ENCODE assay signal across 27 cellular contexts in genomic region chr13:70357031-70357430, GRCh38.
"Had no signal": no experiment of that assay in that cellular context is flagged by ENCODE, and none has a peak within 500 bp of the region (broad histone marks: within the 10 kb centered on the region; RNA-seq: fewer than 3 reads in every experiment).

No MANE protein-coding gene starts in this region.

- H3K4me1 ChIP-seq: ascending aorta had no signal

- H3K36me3 ChIP-seq: ascending aorta had no signal

- H3K9me3 ChIP-seq: ascending aorta had no signal

- ATAC-seq: activated CD8-positive, alpha-beta memory T cell treated with anti-CD3 and anti-CD28 coated beads, Interleukin-2, amount 10 ng/mL, durations not matched to agents 7 days and 5 days; activated CD8-positive, alpha-beta T cell treated with anti-CD3 and anti-CD28 coated beads for 36 hours; activated naive CD8-positive, alpha-beta T cell treated with anti-CD3 and anti-CD28 coated beads, Interleukin-2, amount 50 U/mL, for 24 hours had no signal

- H3K4me3 ChIP-seq: ascending aorta had no signal

- DNase-seq: activated B cell treated with CpG ODN at 0.5 μM for 24 hours; activated CD4-positive, alpha-beta memory T cell treated with anti-CD3 and anti-CD28 coated beads for 36 hours; activated CD4-positive, alpha-beta T cell treated with anti-CD3 and anti-CD28 coated beads for 4 hours; activated CD4-positive, alpha-beta T cell treated with anti-CD3 and anti-CD28 coated beads, Interleukin-2, amount 10 ng/mL, durations not matched to agents 24 days and 14 days; activated CD4-positive, alpha-beta T cell treated with anti-CD3 and anti-CD28 coated beads, Interleukin-2, amount 50 U/mL, for 1 hour; activated CD4-positive, alpha-beta T cell treated with anti-CD3 and anti-CD28 coated beads, Interleukin-2, amount 50 U/mL, for 4 hours; activated CD4-positive, CD25-positive, alpha-beta regulatory T cell treated with anti-CD3 and anti-CD28 coated beads, Interleukin-2, amount 50 U/mL, for 72 hours; activated CD8-positive, alpha-beta memory T cell treated with anti-CD3 and anti-CD28 coated beads for 24 hours; activated CD8-positive, alpha-beta memory T cell treated with anti-CD3 and anti-CD28 coated beads, Interleukin-2, amount 10 ng/mL, durations not matched to agents 7 days and 5 days; activated CD8-positive, alpha-beta memory T cell treated with anti-CD3 and anti-CD28 coated beads, Interleukin-2, amount 50 U/mL, for 48 hours; activated CD8-positive, alpha-beta T cell treated with anti-CD3 and anti-CD28 coated beads for 36 hours; activated effector memory CD4-positive, alpha-beta T cell treated with Interleukin-2 at 50 U/mL for 16 hours; activated gamma-delta T cell; activated naive CD4-positive, alpha-beta T cell treated with anti-CD3 and anti-CD28 coated beads, Interleukin-2, amount 10 ng/mL, durations not matched to agents 7 days and 5 days; activated naive CD4-positive, alpha-beta T cell treated with Interleukin-2 at 50 U/mL for 16 hours; activated naive CD8-positive, alpha-beta T cell treated with anti-CD3 and anti-CD28 coated beads, Interleukin-2, amount 10 ng/mL, durations not matched to agents 7 days and 5 days; activated naive CD8-positive, alpha-beta T cell treated with anti-CD3 and anti-CD28 coated beads, Interleukin-2, amount 50 U/mL, for 24 hours; activated T-cell treated with anti-CD3 and anti-CD28 coated beads, Interleukin-2, amount 50 U/mL, for 24 hours; activated T-cell treated with anti-CD3 and anti-CD28 coated beads, Interleukin-2, amount 50 U/mL, for 48 hours; amygdala; anterior cingulate cortex; cerebellar nuclear complex; T-helper 1 cell; T-helper 2 cell; T-helper 9 cell had no signal

- H3K27ac ChIP-seq: ascending aorta, VCaP had no signal

- H3K27me3 ChIP-seq: ascending aorta had no signal
